1 cellular context compared by ENCODE assay signal in the genomic region with DNA sequence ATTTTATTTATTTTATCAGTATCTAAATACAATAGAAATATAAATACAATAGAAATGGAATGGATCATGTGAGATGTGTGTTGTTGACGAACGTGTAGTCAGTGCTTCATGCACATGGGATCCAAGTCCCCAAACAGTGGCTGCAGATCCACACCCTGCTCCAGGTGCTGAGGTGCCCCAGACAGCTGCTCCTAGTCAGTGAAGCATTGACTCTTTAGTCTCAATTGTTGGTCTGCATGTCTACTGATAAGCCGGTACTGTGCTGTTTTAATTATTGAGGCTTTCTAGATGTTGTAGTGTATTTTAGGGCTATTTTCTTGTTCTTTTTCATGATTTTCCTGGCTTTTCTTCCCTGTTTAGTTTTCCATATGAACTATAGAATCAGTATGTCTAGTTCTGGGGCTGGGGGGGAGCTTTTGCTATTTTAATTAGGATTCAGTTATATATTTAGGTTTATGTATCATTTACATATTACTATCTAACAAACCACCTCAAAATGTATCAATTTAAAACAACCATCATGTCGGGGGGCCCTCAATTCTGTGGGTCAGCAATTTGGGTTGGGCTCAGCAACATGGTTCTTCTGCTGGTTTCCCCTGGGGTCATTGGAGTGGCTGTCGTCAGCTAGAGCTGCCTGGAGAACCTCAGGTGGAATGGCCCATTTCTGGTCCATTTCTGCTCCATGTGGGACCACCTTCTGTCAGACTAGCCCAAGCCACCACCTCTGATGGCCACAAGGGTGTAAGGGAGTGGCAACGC.
TF ChIP-seq lines count a peak whose summit lies in the region.

No MANE protein-coding gene starts in this region.

TF ChIP-seq in K562, 482 proteins besides CTCF, POLR2A, EP300 and RAD21 (continued from another document and continues in another):
- TF ChIP-seq FUS (optimal IDR thresholded peaks at IDR 0.05; ENCODE audit: low read depth, low read length): no peak
- TF ChIP-seq MEF2D (tag; conservative IDR thresholded peaks at IDR 0.05; ENCODE audit: low read depth): no peak
- TF ChIP-seq HDAC8 (tag; IDR thresholded peaks at IDR 0.05): no peak
- no peak for TF ChIP-seq U2AF1 (optimal IDR thresholded peaks at IDR 0.05; ENCODE audit: low read depth, low read length)
- TF ChIP-seq, protein P1, sequence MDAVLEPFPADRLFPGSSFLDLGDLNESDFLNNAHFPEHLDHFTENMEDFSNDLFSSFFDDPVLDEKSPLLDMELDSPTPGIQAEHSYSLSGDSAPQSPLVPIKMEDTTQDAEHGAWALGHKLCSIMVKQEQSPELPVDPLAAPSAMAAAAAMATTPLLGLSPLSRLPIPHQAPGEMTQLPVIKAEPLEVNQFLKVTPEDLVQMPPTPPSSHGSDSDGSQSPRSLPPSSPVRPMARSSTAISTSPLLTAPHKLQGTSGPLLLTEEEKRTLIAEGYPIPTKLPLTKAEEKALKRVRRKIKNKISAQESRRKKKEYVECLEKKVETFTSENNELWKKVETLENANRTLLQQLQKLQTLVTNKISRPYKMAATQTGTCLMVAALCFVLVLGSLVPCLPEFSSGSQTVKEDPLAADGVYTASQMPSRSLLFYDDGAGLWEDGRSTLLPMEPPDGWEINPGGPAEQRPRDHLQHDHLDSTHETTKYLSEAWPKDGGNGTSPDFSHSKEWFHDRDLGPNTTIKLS (IDR thresholded peaks at IDR 0.05; ENCODE audit: borderline replicate concordance, low read depth): no peak
- TF ChIP-seq ZNF707 (CRISPR knock-in tag; conservative IDR thresholded peaks at IDR 0.05): no peak
- no peak for TF ChIP-seq ZNF436 (CRISPR knock-in tag; IDR thresholded peaks at IDR 0.05)
- TF ChIP-seq EWSR1 (IDR thresholded peaks at IDR 0.05; ENCODE audit: borderline replicate concordance, low read depth, partially characterized antibody): no peak
- no peak for TF ChIP-seq TEAD2 (tag; IDR thresholded peaks at IDR 0.05)
- TF ChIP-seq MTA3 (IDR thresholded peaks at IDR 0.05; ENCODE audit: borderline replicate concordance): no peak
- TF ChIP-seq ZNF146 (CRISPR knock-in tag; IDR thresholded peaks at IDR 0.05; ENCODE audit: unreplicated experiment): no peak
- peak; percentile 53; the same call in 1 of the 2 replicates for TF ChIP-seq POLR2AphosphoS5 (IDR thresholded peaks at IDR 0.05; ENCODE audit: control insufficient read depth, insufficient read depth, low read depth, low read length)
- TF ChIP-seq ZNF354B (CRISPR knock-in tag; IDR thresholded peaks at IDR 0.05): no peak
- TF ChIP-seq, protein P2, sequence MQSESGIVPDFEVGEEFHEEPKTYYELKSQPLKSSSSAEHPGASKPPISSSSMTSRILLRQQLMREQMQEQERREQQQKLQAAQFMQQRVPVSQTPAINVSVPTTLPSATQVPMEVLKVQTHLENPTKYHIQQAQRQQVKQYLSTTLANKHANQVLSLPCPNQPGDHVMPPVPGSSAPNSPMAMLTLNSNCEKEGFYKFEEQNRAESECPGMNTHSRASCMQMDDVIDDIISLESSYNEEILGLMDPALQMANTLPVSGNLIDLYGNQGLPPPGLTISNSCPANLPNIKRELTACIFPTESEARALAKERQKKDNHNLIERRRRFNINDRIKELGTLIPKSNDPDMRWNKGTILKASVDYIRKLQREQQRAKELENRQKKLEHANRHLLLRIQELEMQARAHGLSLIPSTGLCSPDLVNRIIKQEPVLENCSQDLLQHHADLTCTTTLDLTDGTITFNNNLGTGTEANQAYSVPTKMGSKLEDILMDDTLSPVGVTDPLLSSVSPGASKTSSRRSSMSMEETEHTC (IDR thresholded peaks at IDR 0.05): no peak
- no peak for TF ChIP-seq MTA1 (IDR thresholded peaks at IDR 0.05; ENCODE audit: borderline replicate concordance)
- TF ChIP-seq XRCC3 (IDR thresholded peaks at IDR 0.05): no peak
- no peak for TF ChIP-seq ZNF224 (CRISPR knock-in tag; IDR thresholded peaks at IDR 0.05)
- TF ChIP-seq STAT5A (IDR thresholded peaks at IDR 0.05; ENCODE audit: borderline replicate concordance, low read length): peak; percentile 52
- no peak for TF ChIP-seq PTRF (tag; IDR thresholded peaks at IDR 0.05)
- no peak for TF ChIP-seq ZNF24 (IDR thresholded peaks at IDR 0.05)
- TF ChIP-seq, protein P3, sequence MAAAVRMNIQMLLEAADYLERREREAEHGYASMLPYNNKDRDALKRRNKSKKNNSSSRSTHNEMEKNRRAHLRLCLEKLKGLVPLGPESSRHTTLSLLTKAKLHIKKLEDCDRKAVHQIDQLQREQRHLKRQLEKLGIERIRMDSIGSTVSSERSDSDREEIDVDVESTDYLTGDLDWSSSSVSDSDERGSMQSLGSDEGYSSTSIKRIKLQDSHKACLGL (CRISPR knock-in tag; IDR thresholded peaks at IDR 0.05; ENCODE audit: borderline replicate concordance, poor library complexity, severe bottlenecking): no peak
- TF ChIP-seq, protein P4, sequence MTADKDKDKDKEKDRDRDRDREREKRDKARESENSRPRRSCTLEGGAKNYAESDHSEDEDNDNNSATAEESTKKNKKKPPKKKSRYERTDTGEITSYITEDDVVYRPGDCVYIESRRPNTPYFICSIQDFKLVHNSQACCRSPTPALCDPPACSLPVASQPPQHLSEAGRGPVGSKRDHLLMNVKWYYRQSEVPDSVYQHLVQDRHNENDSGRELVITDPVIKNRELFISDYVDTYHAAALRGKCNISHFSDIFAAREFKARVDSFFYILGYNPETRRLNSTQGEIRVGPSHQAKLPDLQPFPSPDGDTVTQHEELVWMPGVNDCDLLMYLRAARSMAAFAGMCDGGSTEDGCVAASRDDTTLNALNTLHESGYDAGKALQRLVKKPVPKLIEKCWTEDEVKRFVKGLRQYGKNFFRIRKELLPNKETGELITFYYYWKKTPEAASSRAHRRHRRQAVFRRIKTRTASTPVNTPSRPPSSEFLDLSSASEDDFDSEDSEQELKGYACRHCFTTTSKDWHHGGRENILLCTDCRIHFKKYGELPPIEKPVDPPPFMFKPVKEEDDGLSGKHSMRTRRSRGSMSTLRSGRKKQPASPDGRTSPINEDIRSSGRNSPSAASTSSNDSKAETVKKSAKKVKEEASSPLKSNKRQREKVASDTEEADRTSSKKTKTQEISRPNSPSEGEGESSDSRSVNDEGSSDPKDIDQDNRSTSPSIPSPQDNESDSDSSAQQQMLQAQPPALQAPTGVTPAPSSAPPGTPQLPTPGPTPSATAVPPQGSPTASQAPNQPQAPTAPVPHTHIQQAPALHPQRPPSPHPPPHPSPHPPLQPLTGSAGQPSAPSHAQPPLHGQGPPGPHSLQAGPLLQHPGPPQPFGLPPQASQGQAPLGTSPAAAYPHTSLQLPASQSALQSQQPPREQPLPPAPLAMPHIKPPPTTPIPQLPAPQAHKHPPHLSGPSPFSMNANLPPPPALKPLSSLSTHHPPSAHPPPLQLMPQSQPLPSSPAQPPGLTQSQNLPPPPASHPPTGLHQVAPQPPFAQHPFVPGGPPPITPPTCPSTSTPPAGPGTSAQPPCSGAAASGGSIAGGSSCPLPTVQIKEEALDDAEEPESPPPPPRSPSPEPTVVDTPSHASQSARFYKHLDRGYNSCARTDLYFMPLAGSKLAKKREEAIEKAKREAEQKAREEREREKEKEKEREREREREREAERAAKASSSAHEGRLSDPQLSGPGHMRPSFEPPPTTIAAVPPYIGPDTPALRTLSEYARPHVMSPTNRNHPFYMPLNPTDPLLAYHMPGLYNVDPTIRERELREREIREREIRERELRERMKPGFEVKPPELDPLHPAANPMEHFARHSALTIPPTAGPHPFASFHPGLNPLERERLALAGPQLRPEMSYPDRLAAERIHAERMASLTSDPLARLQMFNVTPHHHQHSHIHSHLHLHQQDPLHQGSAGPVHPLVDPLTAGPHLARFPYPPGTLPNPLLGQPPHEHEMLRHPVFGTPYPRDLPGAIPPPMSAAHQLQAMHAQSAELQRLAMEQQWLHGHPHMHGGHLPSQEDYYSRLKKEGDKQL (CRISPR knock-in tag; IDR thresholded peaks at IDR 0.05; ENCODE audit: borderline replicate concordance): no peak
- no peak for TF ChIP-seq POU5F1 (IDR thresholded peaks at IDR 0.05; ENCODE audit: borderline replicate concordance, low read depth, low read length, partially characterized antibody)
- no peak for TF ChIP-seq ZNF408 (CRISPR knock-in tag; IDR thresholded peaks at IDR 0.05; ENCODE audit: low read depth)
- TF ChIP-seq FOXK1 (CRISPR knock-in tag; IDR thresholded peaks at IDR 0.05; ENCODE audit: borderline replicate concordance): no peak
- TF ChIP-seq, protein P5, sequence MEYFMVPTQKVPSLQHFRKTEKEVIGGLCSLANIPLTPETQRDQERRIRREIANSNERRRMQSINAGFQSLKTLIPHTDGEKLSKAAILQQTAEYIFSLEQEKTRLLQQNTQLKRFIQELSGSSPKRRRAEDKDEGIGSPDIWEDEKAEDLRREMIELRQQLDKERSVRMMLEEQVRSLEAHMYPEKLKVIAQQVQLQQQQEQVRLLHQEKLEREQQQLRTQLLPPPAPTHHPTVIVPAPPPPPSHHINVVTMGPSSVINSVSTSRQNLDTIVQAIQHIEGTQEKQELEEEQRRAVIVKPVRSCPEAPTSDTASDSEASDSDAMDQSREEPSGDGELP (CRISPR knock-in tag; IDR thresholded peaks at IDR 0.05; ENCODE audit: borderline replicate concordance): peak; percentile 26; the same call in 1 of the 2 replicates
- TF ChIP-seq HMG20B (CRISPR knock-in tag; IDR thresholded peaks at IDR 0.05): no peak
- TF ChIP-seq, protein P6, sequence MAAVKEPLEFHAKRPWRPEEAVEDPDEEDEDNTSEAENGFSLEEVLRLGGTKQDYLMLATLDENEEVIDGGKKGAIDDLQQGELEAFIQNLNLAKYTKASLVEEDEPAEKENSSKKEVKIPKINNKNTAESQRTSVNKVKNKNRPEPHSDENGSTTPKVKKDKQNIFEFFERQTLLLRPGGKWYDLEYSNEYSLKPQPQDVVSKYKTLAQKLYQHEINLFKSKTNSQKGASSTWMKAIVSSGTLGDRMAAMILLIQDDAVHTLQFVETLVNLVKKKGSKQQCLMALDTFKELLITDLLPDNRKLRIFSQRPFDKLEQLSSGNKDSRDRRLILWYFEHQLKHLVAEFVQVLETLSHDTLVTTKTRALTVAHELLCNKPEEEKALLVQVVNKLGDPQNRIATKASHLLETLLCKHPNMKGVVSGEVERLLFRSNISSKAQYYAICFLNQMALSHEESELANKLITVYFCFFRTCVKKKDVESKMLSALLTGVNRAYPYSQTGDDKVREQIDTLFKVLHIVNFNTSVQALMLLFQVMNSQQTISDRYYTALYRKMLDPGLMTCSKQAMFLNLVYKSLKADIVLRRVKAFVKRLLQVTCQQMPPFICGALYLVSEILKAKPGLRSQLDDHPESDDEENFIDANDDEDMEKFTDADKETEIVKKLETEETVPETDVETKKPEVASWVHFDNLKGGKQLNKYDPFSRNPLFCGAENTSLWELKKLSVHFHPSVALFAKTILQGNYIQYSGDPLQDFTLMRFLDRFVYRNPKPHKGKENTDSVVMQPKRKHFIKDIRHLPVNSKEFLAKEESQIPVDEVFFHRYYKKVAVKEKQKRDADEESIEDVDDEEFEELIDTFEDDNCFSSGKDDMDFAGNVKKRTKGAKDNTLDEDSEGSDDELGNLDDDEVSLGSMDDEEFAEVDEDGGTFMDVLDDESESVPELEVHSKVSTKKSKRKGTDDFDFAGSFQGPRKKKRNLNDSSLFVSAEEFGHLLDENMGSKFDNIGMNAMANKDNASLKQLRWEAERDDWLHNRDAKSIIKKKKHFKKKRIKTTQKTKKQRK (IDR thresholded peaks at IDR 0.05; ENCODE audit: borderline replicate concordance, low read depth, low read length): no peak
- TF ChIP-seq, protein P7, sequence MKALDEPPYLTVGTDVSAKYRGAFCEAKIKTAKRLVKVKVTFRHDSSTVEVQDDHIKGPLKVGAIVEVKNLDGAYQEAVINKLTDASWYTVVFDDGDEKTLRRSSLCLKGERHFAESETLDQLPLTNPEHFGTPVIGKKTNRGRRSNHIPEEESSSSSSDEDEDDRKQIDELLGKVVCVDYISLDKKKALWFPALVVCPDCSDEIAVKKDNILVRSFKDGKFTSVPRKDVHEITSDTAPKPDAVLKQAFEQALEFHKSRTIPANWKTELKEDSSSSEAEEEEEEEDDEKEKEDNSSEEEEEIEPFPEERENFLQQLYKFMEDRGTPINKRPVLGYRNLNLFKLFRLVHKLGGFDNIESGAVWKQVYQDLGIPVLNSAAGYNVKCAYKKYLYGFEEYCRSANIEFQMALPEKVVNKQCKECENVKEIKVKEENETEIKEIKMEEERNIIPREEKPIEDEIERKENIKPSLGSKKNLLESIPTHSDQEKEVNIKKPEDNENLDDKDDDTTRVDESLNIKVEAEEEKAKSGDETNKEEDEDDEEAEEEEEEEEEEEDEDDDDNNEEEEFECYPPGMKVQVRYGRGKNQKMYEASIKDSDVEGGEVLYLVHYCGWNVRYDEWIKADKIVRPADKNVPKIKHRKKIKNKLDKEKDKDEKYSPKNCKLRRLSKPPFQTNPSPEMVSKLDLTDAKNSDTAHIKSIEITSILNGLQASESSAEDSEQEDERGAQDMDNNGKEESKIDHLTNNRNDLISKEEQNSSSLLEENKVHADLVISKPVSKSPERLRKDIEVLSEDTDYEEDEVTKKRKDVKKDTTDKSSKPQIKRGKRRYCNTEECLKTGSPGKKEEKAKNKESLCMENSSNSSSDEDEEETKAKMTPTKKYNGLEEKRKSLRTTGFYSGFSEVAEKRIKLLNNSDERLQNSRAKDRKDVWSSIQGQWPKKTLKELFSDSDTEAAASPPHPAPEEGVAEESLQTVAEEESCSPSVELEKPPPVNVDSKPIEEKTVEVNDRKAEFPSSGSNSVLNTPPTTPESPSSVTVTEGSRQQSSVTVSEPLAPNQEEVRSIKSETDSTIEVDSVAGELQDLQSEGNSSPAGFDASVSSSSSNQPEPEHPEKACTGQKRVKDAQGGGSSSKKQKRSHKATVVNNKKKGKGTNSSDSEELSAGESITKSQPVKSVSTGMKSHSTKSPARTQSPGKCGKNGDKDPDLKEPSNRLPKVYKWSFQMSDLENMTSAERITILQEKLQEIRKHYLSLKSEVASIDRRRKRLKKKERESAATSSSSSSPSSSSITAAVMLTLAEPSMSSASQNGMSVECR (CRISPR knock-in tag; IDR thresholded peaks at IDR 0.05): no peak
- no peak for TF ChIP-seq TBL1XR1 (IDR thresholded peaks at IDR 0.05; ENCODE audit: low read length in 2 of 2)
- TF ChIP-seq MCM3 (IDR thresholded peaks at IDR 0.05): no peak
- TF ChIP-seq SP2 (IDR thresholded peaks at IDR 0.05; ENCODE audit: extremely low read depth, low read depth, low read length, poor library complexity, severe bottlenecking): no peak
- TF ChIP-seq, protein P8, sequence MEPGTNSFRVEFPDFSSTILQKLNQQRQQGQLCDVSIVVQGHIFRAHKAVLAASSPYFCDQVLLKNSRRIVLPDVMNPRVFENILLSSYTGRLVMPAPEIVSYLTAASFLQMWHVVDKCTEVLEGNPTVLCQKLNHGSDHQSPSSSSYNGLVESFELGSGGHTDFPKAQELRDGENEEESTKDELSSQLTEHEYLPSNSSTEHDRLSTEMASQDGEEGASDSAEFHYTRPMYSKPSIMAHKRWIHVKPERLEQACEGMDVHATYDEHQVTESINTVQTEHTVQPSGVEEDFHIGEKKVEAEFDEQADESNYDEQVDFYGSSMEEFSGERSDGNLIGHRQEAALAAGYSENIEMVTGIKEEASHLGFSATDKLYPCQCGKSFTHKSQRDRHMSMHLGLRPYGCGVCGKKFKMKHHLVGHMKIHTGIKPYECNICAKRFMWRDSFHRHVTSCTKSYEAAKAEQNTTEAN (CRISPR knock-in tag; IDR thresholded peaks at IDR 0.05): no peak
- TF ChIP-seq CHD1 (IDR thresholded peaks at IDR 0.05; ENCODE audit: low read length): no peak
